In genomic region chr7:41889040-41889439, GRCh38 we compare ENCODE assay signal across 1 cellular context.
TF ChIP-seq lines count a peak whose summit lies in the region.

No MANE protein-coding gene starts in this region.

TF ChIP-seq in IMR-90, 13 proteins besides CTCF, POLR2A, EP300 and RAD21 (continued from another document):
- no peak for TF ChIP-seq NFE2L2 (IDR thresholded peaks at IDR 0.05; ENCODE audit: low read depth, low read length)
- no peak for TF ChIP-seq CHD1 (IDR thresholded peaks at IDR 0.05; ENCODE audit: low read depth, low read length)
- no peak for TF ChIP-seq FOS (IDR thresholded peaks at IDR 0.05; ENCODE audit: low read depth, low read length)
